Comparison of ENCODE assay signal across 14 cellular contexts in the genomic region with DNA sequence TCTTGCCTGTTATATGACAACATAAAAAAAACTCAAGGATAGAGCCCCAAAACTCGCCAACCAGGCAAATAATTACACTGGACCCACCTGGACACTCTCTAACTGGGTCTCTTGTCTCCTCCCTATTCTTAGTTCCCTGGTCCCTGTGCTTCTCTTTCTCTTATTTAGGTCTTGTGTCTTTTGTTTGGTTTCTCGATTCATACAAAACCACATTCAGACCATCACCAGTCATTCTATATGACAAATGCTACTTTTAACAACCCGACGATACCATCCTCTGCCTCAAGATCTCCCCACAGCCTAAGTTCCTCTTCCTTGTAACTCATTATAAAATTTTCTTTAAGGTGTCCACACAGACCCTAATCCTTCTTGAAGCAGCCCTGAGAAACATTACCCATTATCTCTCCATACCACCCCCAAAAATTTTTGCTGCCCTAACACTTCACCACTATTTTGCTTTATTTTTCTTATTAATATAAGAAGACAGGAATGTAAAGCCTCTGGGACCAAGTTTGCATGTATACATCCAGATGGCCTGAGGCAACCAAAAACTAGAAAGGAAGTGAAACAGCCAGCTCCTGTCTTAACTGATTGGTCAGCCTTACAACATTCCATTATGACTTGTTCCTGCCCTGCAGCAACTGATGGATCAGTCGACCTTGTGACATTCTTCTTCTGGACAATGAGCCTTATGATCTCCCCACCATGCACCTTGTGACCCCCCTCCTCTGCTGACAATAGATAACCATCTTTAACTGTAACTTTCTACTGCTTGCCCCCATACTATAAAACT.
A peak's percentile ranks its signal among the peaks of the same experiment; 100 is the strongest.
DNase-seq lines count a peak whose midpoint lies in the region; ATAC-seq and TF ChIP-seq lines count a peak whose summit lies in the region.
"Had no signal": no experiment of that assay in that cellular context is flagged by ENCODE, and none has a peak within 500 bp of the region (broad histone marks: within the 10 kb centered on the region; RNA-seq: fewer than 3 reads in every experiment).

No MANE protein-coding gene starts in this region.

- no peak overlapping the region for H3K4me3 ChIP-seq in adrenal gland
- H3K4me3 ChIP-seq: heart left ventricle had no signal

- no peak for TF ChIP-seq CTCF in adrenal gland (IDR thresholded peaks at IDR 0.05)

- H3K4me1 ChIP-seq in adrenal gland (replicated peaks in 1 of 2): no peaks in the 10 kb centered on the region
- H3K4me1 ChIP-seq: heart left ventricle had no signal

- CTCF ChIA-PET in HEK293T (lab: Yijun Ruan, JAX): no interaction called here

- no peaks in the 10 kb centered on the region for H3K9me3 ChIP-seq in adrenal gland (replicated peaks in 1 of 3)

- POLR2A ChIA-PET in HEK293T (lab: Yijun Ruan, JAX): no interaction called here

- intact Hi-C loops in adrenal gland (cut with DNase I): no loop called here

- ATAC-seq in GM18873 (IDR thresholded peaks at IDR 0.05; ENCODE audit: low FRiP score, unreplicated experiment) (peak; percentile 77), HG02798 (IDR thresholded peaks at IDR 0.05; ENCODE audit: poor library complexity, unreplicated experiment) (peak; percentile 77), HG03571 (IDR thresholded peaks at IDR 0.05; ENCODE audit: unreplicated experiment) (peak; percentile 72)
- ATAC-seq: heart left ventricle, left cardiac atrium had no signal

- no peaks in the 10 kb centered on the region for H3K27me3 ChIP-seq in adrenal gland
- H3K27me3 ChIP-seq: heart left ventricle had no signal

- H3K36me3 ChIP-seq in adrenal gland (replicated peaks in 1 of 2): no peaks in the 10 kb centered on the region
- H3K36me3 ChIP-seq: heart left ventricle had no signal

- H3K27ac ChIP-seq in adrenal gland: no peak overlapping the region
- H3K27ac ChIP-seq: heart left ventricle had no signal

- in situ Hi-C loops in SK-MEL-5 (cut with HindIII; ENCODE audit: low pct_unique_long_range_greater_than_20kb, low sequenced_read_pairs): no loop called here

- TF ChIP-seq POLR2A in erythroblast (IDR thresholded peaks at IDR 0.05; ENCODE audit: low read length): no peak
- no peak for TF ChIP-seq POLR2A in adrenal gland (IDR thresholded peaks at IDR 0.05)

- WGBS in adrenal gland, 4 donors: 62 to 70% (median 65%) methylated on average over 5 of the region's 5 CpGs

- DNase-seq in SK-MEL-5 (ENCODE audit: low read depth, low spot score) (peak; percentile 89), erythroblast (lab: John Stamatoyannopoulos, UW) (no peak), HEK293T (ENCODE audit: extremely low spot score) (no peak), adrenal gland (no peak)
- DNase-seq in activated T-cell treated with anti-CD3 and anti-CD28 coated beads, Interleukin-2, amount 50 U/mL, for 1 hour: no peak
- DNase-seq: activated gamma-delta T cell, heart left ventricle, left cardiac atrium, NCI-H1930, NCI-H526 treated with DMSO at 0.1 percent for 48 hours, Right ventricle myocardium superior had no signal

TF ChIP-seq in HEK293T, 16 proteins besides CTCF, POLR2A, EP300 and RAD21:
- TF ChIP-seq TARDBP (IDR thresholded peaks at IDR 0.05): no peak
- TF ChIP-seq CTBP1 (IDR thresholded peaks at IDR 0.05; ENCODE audit: borderline replicate concordance): no peak
- TF ChIP-seq FOXM1 (IDR thresholded peaks at IDR 0.05; ENCODE audit: borderline replicate concordance): no peak
